In genomic region chr17:75874323-75875181, GRCh38 we compare ENCODE assay signal across 17 cellular contexts. TPM values are rescaled to one million over a fixed set of nuclear protein-coding genes. Genes with fewer than 3 reads are reported as not detected.
DNase-seq lines count a peak whose midpoint lies in the region; ATAC-seq, FAIRE-seq and TF ChIP-seq lines count a peak whose summit lies in the region.
"Had no signal": no experiment of that assay in that cellular context is flagged by ENCODE, and none has a peak within 500 bp of the region (broad histone marks: within the 10 kb centered on the region; RNA-seq: fewer than 3 reads in every experiment).

No MANE protein-coding gene starts in this region.

- POLR2A ChIA-PET in K562 (lab: Yijun Ruan, JAX), result interaction anchor here (0.6 to 15.8 kb wide), 8 partner anchors 16 to 98 kb away, joined by 3 to 169 read pairs (median 6); partner anchors contain the start of genes TRIM65, UNC13D and WBP2

- no peaks in the 10 kb centered on the region for H4K20me1 ChIP-seq in K562 (replicated peaks; ENCODE audit: control insufficient read depth, insufficient read depth, low read length)

- intact Hi-C loops in heart left ventricle (cut with DNase I) (loop anchor here in 2 of 10 donors (10.0 kb wide), 1 partner anchor 100 kb away; a partner anchor contains a TSS), Right ventricle myocardium inferior (cut with DNase I) (loop anchor here (5.0 kb wide), 1 partner anchor 97 kb away; a partner anchor contains a TSS), K562 (cut with micrococcal nuclease) (no loop called here), uterus (cut with DNase I; ENCODE audit: low total_unique reads) (no loop called here)

- H3K27ac ChIP-seq in heart left ventricle, result peak overlapping the region in 11 of 12 donors; percentile 90 to 99 (median 96)
- no peak overlapping the region for H3K27ac ChIP-seq in K562 (ENCODE audit: extremely low read depth, low read depth, low read length)
- H3K27ac ChIP-seq in muscle layer of duodenum (ENCODE audit: low read length), result peak overlapping the region; percentile 96
- peak overlapping the region; percentile 98 to 99 for H3K27ac ChIP-seq in uterus

- H3K4me1 ChIP-seq in heart left ventricle (peaks cover 17 to 83% (median 56%) of the 10 kb centered on the region in 12 donors), K562 (replicated peaks in 1 of 2; ENCODE audit: control insufficient read depth in 2 of 2, insufficient read depth in 2 of 2, low read length in 2 of 2) (peaks cover 8 to 75% of the 10 kb centered on the region in 2 experiments), muscle layer of duodenum (ENCODE audit: control insufficient read depth in 1 of 2, insufficient read depth in 2 of 2, low read length in 2 of 2) (peaks cover 24 to 64% of the 10 kb centered on the region in 2 donors), uterus (peaks cover 19 to 43% of the 10 kb centered on the region in 2 donors)

- FAIRE-seq in K562 (lab: Jason Lieb, UNC), result no peak
- FAIRE-seq: keratinocyte had no signal

- no peak for TF ChIP-seq CTCF in heart left ventricle (IDR thresholded peaks at IDR 0.05)
- no peak for TF ChIP-seq CTCF in K562 (IDR thresholded peaks at IDR 0.05 in 2 of 3, conservative IDR thresholded peaks at IDR 0.05 in 1 of 3; ENCODE audit: insufficient read depth in 2 of 3, low read depth in 1 of 3, low read length in 3 of 3)
- TF ChIP-seq CTCF in uterus (IDR thresholded peaks at IDR 0.05), result no peak

- no peak overlapping the region for H2AFZ ChIP-seq in K562 (ENCODE audit: low read depth, low read length)

- H3K4me2 ChIP-seq in K562 (ENCODE audit: insufficient read depth, low read length), result no peak overlapping the region
- H3K4me2 ChIP-seq: smooth muscle cell had no signal

- no peak overlapping the region for H3K4me3 ChIP-seq in heart left ventricle
- H3K4me3 ChIP-seq in K562, result no peak overlapping the region
- H3K4me3 ChIP-seq in muscle layer of duodenum (ENCODE audit: low read depth in 1 of 2, low read length in 2 of 2), result peak overlapping the region in 1 of 2 donors; percentile 90
- no peak overlapping the region for H3K4me3 ChIP-seq in uterus
- H3K4me3 ChIP-seq: smooth muscle cell had no signal

- no peaks in the 10 kb centered on the region for H3K9me1 ChIP-seq in K562 (ENCODE audit: control insufficient read depth, insufficient read depth, low read length)

- no peak for TF ChIP-seq EP300 in K562 (IDR thresholded peaks at IDR 0.05; ENCODE audit: low read length)

- H3K79me2 ChIP-seq in K562 (ENCODE audit: control insufficient read depth, insufficient read depth, low read length), result no peaks in the 10 kb centered on the region

- no peaks in the 10 kb centered on the region for H3K27me3 ChIP-seq in heart left ventricle
- no peaks in the 10 kb centered on the region for H3K27me3 ChIP-seq in K562 (ENCODE audit: control insufficient read depth in 2 of 2, insufficient read depth in 2 of 2, low read length in 2 of 2)
- no peaks in the 10 kb centered on the region for H3K27me3 ChIP-seq in muscle layer of duodenum (ENCODE audit: low read depth, low read length)
- H3K27me3 ChIP-seq in uterus, result no peaks in the 10 kb centered on the region

- DNase-seq in heart left ventricle (peak in 1 of 5 donors; percentile 66), Right ventricle myocardium inferior (ENCODE audit: missing footprints) (no peak), K562 (ENCODE audit: extremely low read depth in 1 of 4, low spot score in 3 of 4) (peak in 1 of 4 experiments; percentile 9), uterus (no peak)
- no peak for DNase-seq in stimulated activated CD8-positive, alpha-beta memory T cell treated with anti-CD3 and anti-CD28 coated beads, Interleukin-4, amount 100 ng/mL, for 48 hours
- DNase-seq: activated CD4-positive, alpha-beta T cell treated with anti-CD3 and anti-CD28 coated beads, Interleukin-2, amount 50 U/mL, for 48 hours; activated naive CD4-positive, alpha-beta T cell treated with Interleukin-2 at 50 U/mL for 16 hours; AML-193; dermis blood vessel endothelial cell; foreskin melanocyte; KG1; nephron progenitor cell had no signal

- H3K36me3 ChIP-seq in heart left ventricle, result peaks cover 0 to 27% (median 22%) of the 10 kb centered on the region in 9 donors
- H3K36me3 ChIP-seq in K562 (ENCODE audit: control insufficient read depth, insufficient read depth, low read length), result no peaks in the 10 kb centered on the region
- peaks cover 14 to 26% of the 10 kb centered on the region in 2 donors for H3K36me3 ChIP-seq in muscle layer of duodenum (ENCODE audit: control insufficient read depth in 1 of 2, insufficient read depth in 2 of 2, low read length in 2 of 2)
- H3K36me3 ChIP-seq in uterus, result no peaks in the 10 kb centered on the region

- ATAC-seq in heart left ventricle, result no peak
- no peak for ATAC-seq in Right ventricle myocardium inferior
- no peak for ATAC-seq in K562
- no peak for ATAC-seq in HG02610 (IDR thresholded peaks at IDR 0.05; ENCODE audit: unreplicated experiment)
- ATAC-seq in GM21786 (IDR thresholded peaks at IDR 0.05; ENCODE audit: unreplicated experiment), result no peak

- WGBS in heart left ventricle, 4 donors, result 91 to 96% (median 93%) methylated on average over 24 to 38 of the region's 38 CpGs
- 74% methylated on average over 26 of the region's 38 CpGs for WGBS in K562 (ENCODE audit: insufficient coverage, low coverage, missing lambda C conversion rate)

- H3K9me3 ChIP-seq in heart left ventricle (no peaks in the 10 kb centered on the region), K562 (replicated peaks; ENCODE audit: control insufficient read depth, insufficient read depth, low read depth, low read length) (no peaks in the 10 kb centered on the region), muscle layer of duodenum (ENCODE audit: control insufficient read depth in 1 of 2, low read length in 2 of 2) (no peaks in the 10 kb centered on the region), uterus (no peaks in the 10 kb centered on the region)

- no TSS peak for BruUV-seq in K562 (replicated peaks; lab: Mats Ljungman, UMichigan)

- CTCF ChIA-PET in K562 (lab: Yijun Ruan, JAX; ENCODE audit: low intra/inter-chr PET ratio), result no interaction called here

- in situ Hi-C loops in K562 (cut with MboI), result no loop called here

- TF ChIP-seq POLR2A in heart left ventricle (IDR thresholded peaks at IDR 0.05) (no peak), K562 (conservative IDR thresholded peaks at IDR 0.05) (no peak), uterus (IDR thresholded peaks at IDR 0.05) (no peak)

- H3K9ac ChIP-seq in K562 (ENCODE audit: insufficient read depth in 1 of 2, low read depth in 2 of 2, low read length in 2 of 2), result peak overlapping the region in 1 of 2 experiments; percentile 48; a peak in 1 of 4 replicates

- TF ChIP-seq RAD21 in K562 (CRISPR knock-in tag; conservative IDR thresholded peaks at IDR 0.05 in 1 of 2, IDR thresholded peaks at IDR 0.05 in 1 of 2), result no peak

RNA-seq across cellular contexts. Expression of gene TRIM47, which starts 3.8 kb away (rescaled TPM):
- total RNA-seq in heart left ventricle (10 to 100 TPM; 20.3 to 53.4 (median 31.8) TPM), Right ventricle myocardium inferior (39.4 TPM), K562 (2014; rRNA removed) (4.0 and 4.6 TPM in 2 replicates), K562 (2014; rRNA removed; fragmentation: Illumina TruSeq; extraction: Trizol) (1.0 and 1.1 TPM in 2 replicates), K562 (2015; rRNA removed; fragmentation: Illumina TruSeq; extraction: Trizol) (3.9 and 4.3 TPM in 2 replicates), K562 (2021) (5.8 and 6.1 TPM in 2 replicates), uterus (10 to 100 TPM in 3 of 4 donors, 1 to 10 TPM in 1; 6.8 to 70.1 (median 19.0) TPM)
- polyA plus RNA-seq in heart left ventricle (10 to 100 TPM; 20.1 to 23.3 TPM), K562 (2011; rRNA removed) (3.2 and 5.6 TPM in 2 replicates), K562 (2014; fragmentation: Illumina TruSeq; extraction: Trizol) (1.9 and 3.4 TPM in 2 replicates), K562 (2014; fragmentation: Nextera tagmentation; extraction: Ambion mirVana) (under 1 TPM; 0.56 to 0.63 TPM), K562 (2014; rRNA removed) (3.7 and 5.5 TPM in 2 replicates)
- total RNA-seq in K562 (2011; cell fraction: chromatin; rRNA removed; ENCODE audit: low replicate concordance), result 3.4 and 21.0 TPM in 2 replicates
- total RNA-seq in K562 (2011; cell fraction: nucleolus; rRNA removed), result 13.6 and 18.0 TPM in 2 replicates
- 5.5 and 10.1 TPM in 2 replicates for total RNA-seq in K562 (2011; cell fraction: nucleoplasm; rRNA removed)
- 5.1 and 9.1 TPM in 2 replicates for polyA plus RNA-seq in K562 (2011; cell fraction: cytosol; rRNA removed)
- 15.5 and 18.6 TPM in 2 replicates for polyA plus RNA-seq in K562 (2011; cell fraction: nucleus; rRNA removed)
- polyA plus RNA-seq in K562 (2012), result 4.2 and 6.8 TPM in 2 replicates
- 1.9 and 2.6 TPM in 2 replicates for polyA minus RNA-seq in K562 (2011; rRNA and poly(A)+ RNA removed)
- polyA minus RNA-seq in K562 (2011; cell fraction: cytosol; rRNA and poly(A)+ RNA removed), result 4.6 and 5.6 TPM in 2 replicates
- 8.6 and 9.2 TPM in 2 replicates for polyA minus RNA-seq in K562 (2011; cell fraction: nucleus; rRNA and poly(A)+ RNA removed)

RNA-seq across cellular contexts. Expression of gene WBP2, which starts 19.4 kb away (rescaled TPM):
- 100 to 1,000 TPM; 134 to 311 (median 158) TPM for total RNA-seq in heart left ventricle
- polyA plus RNA-seq in heart left ventricle, result 100 to 1,000 TPM; 128 to 217 TPM
- 151 TPM for total RNA-seq in Right ventricle myocardium inferior
- 86.2 and 163 TPM in 2 replicates for total RNA-seq in K562 (2011; cell fraction: chromatin; rRNA removed; ENCODE audit: low replicate concordance)
- total RNA-seq in K562 (2011; cell fraction: nucleolus; rRNA removed), result 82.5 and 95.5 TPM in 2 replicates
- 79.1 and 87.2 TPM in 2 replicates for total RNA-seq in K562 (2011; cell fraction: nucleoplasm; rRNA removed)
- 25.2 and 35.8 TPM in 2 replicates for total RNA-seq in K562 (2014; rRNA removed)
- 18.1 and 22.9 TPM in 2 replicates for total RNA-seq in K562 (2014; rRNA removed; fragmentation: Illumina TruSeq; extraction: Trizol)
- 13.8 and 16.2 TPM in 2 replicates for total RNA-seq in K562 (2015; rRNA removed; fragmentation: Illumina TruSeq; extraction: Trizol)
- 63.5 and 74.3 TPM in 2 replicates for total RNA-seq in K562 (2021)
- 20.0 and 81.3 TPM in 2 replicates for polyA plus RNA-seq in K562 (2011; rRNA removed)
- 25.6 and 40.9 TPM in 2 replicates for polyA plus RNA-seq in K562 (2011; cell fraction: cytosol; rRNA removed)
- polyA plus RNA-seq in K562 (2011; cell fraction: nucleus; rRNA removed), result 60.4 and 70.3 TPM in 2 replicates
- 83.9 and 158 TPM in 2 replicates for polyA plus RNA-seq in K562 (2012)
- 68.6 and 96.0 TPM in 2 replicates for polyA plus RNA-seq in K562 (2014; fragmentation: Illumina TruSeq; extraction: Trizol)
- 1 to 10 TPM; 2.2 to 3.7 TPM for polyA plus RNA-seq in K562 (2014; fragmentation: Nextera tagmentation; extraction: Ambion mirVana)
- 30.9 and 33.1 TPM in 2 replicates for polyA plus RNA-seq in K562 (2014; rRNA removed)
- 25.4 and 47.1 TPM in 2 replicates for polyA minus RNA-seq in K562 (2011; rRNA and poly(A)+ RNA removed)
- polyA minus RNA-seq in K562 (2011; cell fraction: cytosol; rRNA and poly(A)+ RNA removed), result 45.1 and 49.2 TPM in 2 replicates
- polyA minus RNA-seq in K562 (2011; cell fraction: nucleus; rRNA and poly(A)+ RNA removed), result 30.4 and 43.1 TPM in 2 replicates
- 100 to 1,000 TPM in 1 of 4 donors, 10 to 100 TPM in 3; 19.7 to 115 (median 34.5) TPM for total RNA-seq in uterus

RNA-seq across cellular contexts. Expression of gene TRIM65, which starts 22.2 kb away (rescaled TPM):
- total RNA-seq in heart left ventricle (10 to 100 TPM in 3 of 9 donors, 1 to 10 TPM in 6; 6.8 to 16.1 (median 9.5) TPM), Right ventricle myocardium inferior (11.3 TPM), K562 (2014; rRNA removed) (34.3 and 47.5 TPM in 2 replicates), K562 (2014; rRNA removed; fragmentation: Illumina TruSeq; extraction: Trizol) (16.2 and 20.0 TPM in 2 replicates), K562 (2015; rRNA removed; fragmentation: Illumina TruSeq; extraction: Trizol) (26.6 and 28.2 TPM in 2 replicates), K562 (2021) (45.5 and 45.7 TPM in 2 replicates), uterus (10 to 100 TPM; 20.0 to 36.9 (median 30.1) TPM)
- polyA plus RNA-seq in heart left ventricle (10 to 100 TPM in 1 of 2 donors, 1 to 10 TPM in 1; 7.5 to 10.5 TPM), K562 (2011; rRNA removed) (19.5 and 22.1 TPM in 2 replicates), K562 (2014; fragmentation: Illumina TruSeq; extraction: Trizol) (22.9 and 26.1 TPM in 2 replicates), K562 (2014; fragmentation: Nextera tagmentation; extraction: Ambion mirVana) (1 to 10 TPM; 2.8 to 5.8 TPM), K562 (2014; rRNA removed) (33.7 and 34.1 TPM in 2 replicates)
- 19.3 and 28.3 TPM in 2 replicates for total RNA-seq in K562 (2011; cell fraction: chromatin; rRNA removed; ENCODE audit: low replicate concordance)
- 19.3 and 26.6 TPM in 2 replicates for total RNA-seq in K562 (2011; cell fraction: nucleolus; rRNA removed)
- 25.9 and 39.3 TPM in 2 replicates for total RNA-seq in K562 (2011; cell fraction: nucleoplasm; rRNA removed)
- 25.9 and 37.2 TPM in 2 replicates for polyA plus RNA-seq in K562 (2011; cell fraction: cytosol; rRNA removed)
- 20.7 and 27.8 TPM in 2 replicates for polyA plus RNA-seq in K562 (2011; cell fraction: nucleus; rRNA removed)
- 26.3 and 33.8 TPM in 2 replicates for polyA plus RNA-seq in K562 (2012)
- 6.3 and 7.0 TPM in 2 replicates for polyA minus RNA-seq in K562 (2011; rRNA and poly(A)+ RNA removed)
- polyA minus RNA-seq in K562 (2011; cell fraction: cytosol; rRNA and poly(A)+ RNA removed), result 14.6 and 24.0 TPM in 2 replicates
- 6.7 and 8.7 TPM in 2 replicates for polyA minus RNA-seq in K562 (2011; cell fraction: nucleus; rRNA and poly(A)+ RNA removed)

RNA-seq across cellular contexts. Expression of gene MRPL38, which starts 30.1 kb away (rescaled TPM):
- 100 to 1,000 TPM in 5 of 9 donors, 10 to 100 TPM in 4; 54.8 to 126 (median 106) TPM for total RNA-seq in heart left ventricle
- 100 to 1,000 TPM in 1 of 2 donors, 10 to 100 TPM in 1; 79.7 to 111 TPM for polyA plus RNA-seq in heart left ventricle
- total RNA-seq in Right ventricle myocardium inferior, result 115 TPM
- 88.0 and 309 TPM in 2 replicates for total RNA-seq in K562 (2011; cell fraction: chromatin; rRNA removed; ENCODE audit: low replicate concordance)
- total RNA-seq in K562 (2011; cell fraction: nucleolus; rRNA removed), result 283 and 294 TPM in 2 replicates
- total RNA-seq in K562 (2011; cell fraction: nucleoplasm; rRNA removed), result 137 and 171 TPM in 2 replicates
- total RNA-seq in K562 (2014; rRNA removed), result 48.5 and 75.0 TPM in 2 replicates
- 27.8 and 35.4 TPM in 2 replicates for total RNA-seq in K562 (2014; rRNA removed; fragmentation: Illumina TruSeq; extraction: Trizol)
- total RNA-seq in K562 (2015; rRNA removed; fragmentation: Illumina TruSeq; extraction: Trizol), result 72.6 and 73.6 TPM in 2 replicates
- total RNA-seq in K562 (2021), result 154 and 155 TPM in 2 replicates
- 43.6 and 104 TPM in 2 replicates for polyA plus RNA-seq in K562 (2011; rRNA removed)
- 59.5 and 89.1 TPM in 2 replicates for polyA plus RNA-seq in K562 (2011; cell fraction: cytosol; rRNA removed)
- polyA plus RNA-seq in K562 (2011; cell fraction: nucleus; rRNA removed), result 334 and 446 TPM in 2 replicates
- 66.7 and 93.4 TPM in 2 replicates for polyA plus RNA-seq in K562 (2012)
- polyA plus RNA-seq in K562 (2014; fragmentation: Illumina TruSeq; extraction: Trizol), result 63.6 and 69.3 TPM in 2 replicates
- 10 to 100 TPM in 1 of 2 experiments, 1 to 10 TPM in 1; 4.5 to 13.6 TPM for polyA plus RNA-seq in K562 (2014; fragmentation: Nextera tagmentation; extraction: Ambion mirVana)
- polyA plus RNA-seq in K562 (2014; rRNA removed), result 74.0 and 77.0 TPM in 2 replicates
- 14.0 and 20.7 TPM in 2 replicates for polyA minus RNA-seq in K562 (2011; rRNA and poly(A)+ RNA removed)
- polyA minus RNA-seq in K562 (2011; cell fraction: cytosol; rRNA and poly(A)+ RNA removed), result 44.3 and 58.0 TPM in 2 replicates
- 68.3 and 81.8 TPM in 2 replicates for polyA minus RNA-seq in K562 (2011; cell fraction: nucleus; rRNA and poly(A)+ RNA removed)
- 10 to 100 TPM; 32.3 to 99.8 (median 47.8) TPM for total RNA-seq in uterus

RNA-seq across cellular contexts. Expression of gene UNC13D, which starts 30.3 kb away (rescaled TPM):
- total RNA-seq in heart left ventricle (10 to 100 TPM in 2 of 9 donors, 1 to 10 TPM in 7; 2.1 to 28.5 (median 6.0) TPM), Right ventricle myocardium inferior (10.7 TPM), K562 (2014; rRNA removed) (150 and 207 TPM in 2 replicates), K562 (2014; rRNA removed; fragmentation: Illumina TruSeq; extraction: Trizol) (22.9 and 31.6 TPM in 2 replicates), K562 (2015; rRNA removed; fragmentation: Illumina TruSeq; extraction: Trizol) (74.2 and 74.8 TPM in 2 replicates), K562 (2021) (222 and 244 TPM in 2 replicates), uterus (10 to 100 TPM in 2 of 4 donors, 1 to 10 TPM in 2; 1.2 to 32.7 (median 11.8) TPM)
- polyA plus RNA-seq in heart left ventricle (1 to 10 TPM; 4.5 to 5.8 TPM), K562 (2011; rRNA removed) (69.2 and 129 TPM in 2 replicates), K562 (2014; fragmentation: Illumina TruSeq; extraction: Trizol) (66.9 and 108 TPM in 2 replicates), K562 (2014; fragmentation: Nextera tagmentation; extraction: Ambion mirVana) (1 to 10 TPM in 1 of 2 experiments, under 1 TPM in 1; 0.86 to 1.9 TPM), K562 (2014; rRNA removed) (147 and 160 TPM in 2 replicates)
- 235 and 813 TPM in 2 replicates for total RNA-seq in K562 (2011; cell fraction: chromatin; rRNA removed; ENCODE audit: low replicate concordance)
- 592 and 605 TPM in 2 replicates for total RNA-seq in K562 (2011; cell fraction: nucleolus; rRNA removed)
- total RNA-seq in K562 (2011; cell fraction: nucleoplasm; rRNA removed), result 287 and 294 TPM in 2 replicates
- polyA plus RNA-seq in K562 (2011; cell fraction: cytosol; rRNA removed), result 51.7 and 114 TPM in 2 replicates
- 454 and 648 TPM in 2 replicates for polyA plus RNA-seq in K562 (2011; cell fraction: nucleus; rRNA removed)
- 163 and 235 TPM in 2 replicates for polyA plus RNA-seq in K562 (2012)
- 34.9 and 44.0 TPM in 2 replicates for polyA minus RNA-seq in K562 (2011; rRNA and poly(A)+ RNA removed)
- polyA minus RNA-seq in K562 (2011; cell fraction: cytosol; rRNA and poly(A)+ RNA removed), result 92.5 and 106 TPM in 2 replicates
- 163 and 184 TPM in 2 replicates for polyA minus RNA-seq in K562 (2011; cell fraction: nucleus; rRNA and poly(A)+ RNA removed)
